ENCODE assay signal across 9 cellular contexts in genomic region chr11:47409440-47410403, GRCh38. TPM values are rescaled to one million over a fixed set of nuclear protein-coding genes. Genes with fewer than 3 reads are reported as not detected.
A peak's percentile ranks its signal among the peaks of the same experiment; 100 is the strongest.
DNase-seq lines count a peak whose midpoint lies in the region; ATAC-seq and TF ChIP-seq lines count a peak whose summit lies in the region.
"Had no signal": no experiment of that assay in that cellular context is flagged by ENCODE, and none has a peak within 500 bp of the region (broad histone marks: within the 10 kb centered on the region; RNA-seq: fewer than 3 reads in every experiment).

No MANE protein-coding gene starts in this region.

- peak overlapping the region; percentile 94 to 99 (median 95) for H3K4me3 Mint-ChIP-seq in nephron

- peak overlapping the region; percentile 76 to 95 (median 85) for H3K27ac Mint-ChIP-seq in nephron

- no peaks in the 10 kb centered on the region for H3K9me3 ChIP-seq in KOPT-K1 (ENCODE audit: insufficient read depth, low read length, poor library complexity, severe bottlenecking)
- no peaks in the 10 kb centered on the region for H3K9me3 ChIP-seq in colonic mucosa

- intact Hi-C loops in colonic mucosa (cut with DNase I) = no loop called here

- no peaks in the 10 kb centered on the region for H3K4me1 ChIP-seq in colonic mucosa

- H3K27ac ChIP-seq in KOPT-K1 (ENCODE audit: low read depth, low read length, poor library complexity, severe bottlenecking) (peak overlapping the region; percentile 56), colonic mucosa (peak overlapping the region; percentile 84)

- no peaks in the 10 kb centered on the region for H3K9me3 Mint-ChIP-seq in nephron

- H3K9ac ChIP-seq in colonic mucosa (ENCODE audit: low read depth in 2 of 2, low read length in 2 of 2) = peak overlapping the region; percentile 83 to 92

- H3K36me3 ChIP-seq in KOPT-K1 (ENCODE audit: insufficient read depth, low read length) = peaks cover 12% of the 10 kb centered on the region; the same call in 1 of the 2 replicates
- H3K36me3 ChIP-seq in colonic mucosa = no peaks in the 10 kb centered on the region

- peak; percentile 50 for DNase-seq in AG20443 (ENCODE audit: low spot score)
- no peak for DNase-seq in colonic mucosa
- DNase-seq in epidermal melanocyte (ENCODE audit: insufficient read length, low spot score) = no peak
- no peak for DNase-seq in KBM-7

- TF ChIP-seq CTCF in colonic mucosa (IDR thresholded peaks at IDR 0.05) = no peak
- TF ChIP-seq CTCF in nephron (IDR thresholded peaks at IDR 0.05; ENCODE audit: unreplicated experiment in 3 of 3) = no peak

- in situ Hi-C loops in KBM-7 (cut with MboI; ENCODE audit: low pct_unique_long_range_greater_than_20kb, low sequenced_read_pairs) = loop anchor here (25.0 kb wide), 1 partner anchor 147 kb away; the partner anchor contains the start of genes MADD and NR1H3

- no peak for ATAC-seq in HG03280 (IDR thresholded peaks at IDR 0.05; ENCODE audit: unreplicated experiment)
- no peak for ATAC-seq in HG02885 (IDR thresholded peaks at IDR 0.05; ENCODE audit: poor library complexity, unreplicated experiment)
- ATAC-seq: activated CD4-positive, CD25-positive, alpha-beta regulatory T cell treated with anti-CD3 and anti-CD28 coated beads, Interleukin-2, amount 50 U/mL, for 24 hours had no signal

- H3K36me3 Mint-ChIP-seq in nephron (ENCODE audit: low read depth) = peaks cover 7% of the 10 kb centered on the region

- no peaks in the 10 kb centered on the region for H3K27me3 Mint-ChIP-seq in nephron (ENCODE audit: low read depth)

- H3K27me3 ChIP-seq in colonic mucosa = no peaks in the 10 kb centered on the region

- H3K4me1 Mint-ChIP-seq in nephron = peaks cover 19% of the 10 kb centered on the region

- peak overlapping the region; percentile 60 for H3K4me3 ChIP-seq in colonic mucosa

RNA-seq across cellular contexts. Expression of gene SLC39A13, which starts 1.3 kb away (rescaled TPM):
- 10 to 100 TPM; 14.3 to 18.6 TPM for total RNA-seq in colonic mucosa

RNA-seq across cellular contexts. Expression of gene PSMC3, which starts 16.5 kb away (rescaled TPM):
- total RNA-seq in colonic mucosa = 100 to 1,000 TPM in 1 of 2 donors, 10 to 100 TPM in 1; 74.4 to 152 TPM

RNA-seq across cellular contexts. Expression of gene SPI1, which starts 31.4 kb away (rescaled TPM):
- total RNA-seq in colonic mucosa = 10 to 100 TPM in 1 of 2 donors, 1 to 10 TPM in 1; 4.7 to 11.9 TPM

RNA-seq across cellular contexts. Expression of gene RAPSN, which starts 39.2 kb away (rescaled TPM):
- total RNA-seq in colonic mucosa = not detected

RNA-seq across cellular contexts. Expression of gene MYBPC3, which starts 57.2 kb away (rescaled TPM):
- total RNA-seq in colonic mucosa = under 1 TPM in 1 of 2 donors, not detected in 1; 0.42 TPM
